In the genomic region with DNA sequence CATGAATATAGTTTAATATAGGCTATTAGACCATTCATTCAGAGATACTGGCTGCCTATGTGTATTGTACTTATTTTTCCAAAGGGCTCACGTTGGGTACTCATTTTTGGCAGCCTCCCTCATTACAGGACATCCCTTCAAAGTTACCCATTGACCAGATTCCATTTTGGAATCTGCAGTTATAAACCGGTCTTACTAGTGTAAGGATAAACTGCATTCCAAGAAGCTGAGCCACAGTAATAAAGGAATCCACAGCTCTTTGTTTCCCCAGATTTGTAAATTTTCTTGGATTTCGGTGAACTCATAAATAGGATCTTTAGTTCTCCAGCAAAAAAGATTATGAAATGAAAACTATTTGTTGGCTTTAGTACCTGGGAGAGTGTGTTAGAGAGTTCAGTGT, we compare ENCODE assay signal across 24 cellular contexts. TPM values are rescaled to one million over a fixed set of nuclear protein-coding genes. Genes with fewer than 3 reads are reported as not detected.
DNase-seq lines count a peak whose midpoint lies in the region; ATAC-seq, FAIRE-seq and TF ChIP-seq lines count a peak whose summit lies in the region.
"Had no signal": no experiment of that assay in that cellular context is flagged by ENCODE, and none has a peak within 500 bp of the region (broad histone marks: within the 10 kb centered on the region; RNA-seq: fewer than 3 reads in every experiment).

No MANE protein-coding gene starts in this region.

- peak in 1 of 2 experiments; percentile 62; a peak in 2 of 6 replicates for ATAC-seq in A549
- peak; percentile 87 for ATAC-seq in HCT116
- ATAC-seq in HG03571 (IDR thresholded peaks at IDR 0.05; ENCODE audit: unreplicated experiment) = no peak
- ATAC-seq: esophagus mucosa; left lobe of liver; stimulated activated effector memory CD8-positive, alpha-beta T cell treated with anti-CD3 and anti-CD28 coated beads, Interleukin-12 subunit alpha, Interleukin-12 subunit beta, amount 100 ng/mL, for 72 hours had no signal

- no peak for TF ChIP-seq EP300 in A549 (IDR thresholded peaks at IDR 0.05)

- H3K9me2 ChIP-seq in HCT116 (ENCODE audit: insufficient read depth) = no peaks in the 10 kb centered on the region
- H3K9me2 ChIP-seq: SK-N-SH had no signal

- intact Hi-C loops in HCT116 (cut with micrococcal nuclease) = no loop called here

- H3K27me3 ChIP-seq in HCT116 (ENCODE audit: insufficient read depth, low read length) (no peaks in the 10 kb centered on the region), kidney epithelial cell (ENCODE audit: control insufficient read depth, insufficient read depth, low read length) (no peaks in the 10 kb centered on the region)
- H3K27me3 ChIP-seq: transverse colon had no signal

- TF ChIP-seq POLR2A in A549 (IDR thresholded peaks at IDR 0.05; ENCODE audit: low read length) (no peak), HCT116 (IDR thresholded peaks at IDR 0.05; ENCODE audit: borderline replicate concordance, extremely low read depth, insufficient read depth, insufficient read length) (no peak)

- H3K9me3 ChIP-seq in A549 (no peaks in the 10 kb centered on the region), HCT116 (ENCODE audit: control insufficient read depth in 1 of 2, insufficient read depth in 1 of 2, low read depth in 1 of 2, low read length in 2 of 2) (no peaks in the 10 kb centered on the region)
- H3K9me3 ChIP-seq: SK-N-SH, transverse colon had no signal

- H3K4me1 ChIP-seq in A549 (peaks cover 13% of the 10 kb centered on the region), HCT116 (ENCODE audit: control insufficient read depth in 1 of 2, insufficient read depth in 2 of 2, low read length in 2 of 2) (peaks cover 18 to 21% of the 10 kb centered on the region in 2 experiments)
- H3K4me1 ChIP-seq: parathyroid adenoma, transverse colon had no signal

- 10% methylated on average over 3 of the region's 3 CpGs for WGBS in A549 (ENCODE audit: missing lambda C conversion rate)

- H4K20me1 ChIP-seq in HCT116 (ENCODE audit: insufficient read depth) = no peaks in the 10 kb centered on the region

- H3K27ac ChIP-seq in A549 (peak overlapping the region in 1 of 2 experiments; percentile 20; a peak in 2 of 6 replicates), HCT116 (ENCODE audit: low read depth, low read length) (peak overlapping the region; percentile 32; the same call in 1 of the 2 replicates)
- H3K27ac ChIP-seq: HL-60, parathyroid adenoma, transverse colon had no signal

- peak overlapping the region; percentile 0; the same call in 1 of the 2 replicates for H3K9ac ChIP-seq in HCT116 (ENCODE audit: low read length)
- H3K9ac ChIP-seq: parathyroid adenoma, SK-N-SH had no signal

- H3K79me2 ChIP-seq in HCT116 (ENCODE audit: insufficient read depth, low read length) = no peaks in the 10 kb centered on the region
- H3K79me2 ChIP-seq: parathyroid adenoma had no signal

- no peak for FAIRE-seq in A549 (lab: Jason Lieb, UNC)
- FAIRE-seq: A204.1, GM12878 had no signal

- H2AFZ ChIP-seq in HCT116 (ENCODE audit: low read depth, low read length, poor library complexity, severe bottlenecking) = peak overlapping the region; percentile 92
- H2AFZ ChIP-seq: parathyroid adenoma had no signal

- DNase-seq in A549 (ENCODE audit: low read depth in 1 of 2, low spot score in 1 of 2) = no peak
- DNase-seq in HCT116 (ENCODE audit: low read depth, low spot score) = peak; percentile 38
- DNase-seq in amniotic epithelial cell (ENCODE audit: low read depth) = peak; percentile 44
- peak; percentile 53 for DNase-seq in kidney epithelial cell (ENCODE audit: low read depth)
- no peak for DNase-seq in NCI-H524 (lab: John Stamatoyannopoulos, UW)
- DNase-seq in D341Med (ENCODE audit: low spot score) = no peak
- no peak for DNase-seq in HEK293T (ENCODE audit: extremely low spot score)
- DNase-seq: activated CD4-positive, alpha-beta T cell treated with anti-CD3 and anti-CD28 coated beads for 4 hours; activated CD8-positive, alpha-beta memory T cell treated with anti-CD3 and anti-CD28 coated beads, Interleukin-2, amount 50 U/mL, for 48 hours; activated naive CD4-positive, alpha-beta T cell; CD4-positive, alpha-beta T cell; Kasumi-1; NCI-H1436 treated with DMSO at 0.1 percent for 48 hours; NCI-H226; SK-N-SH; transverse colon had no signal

- no peak overlapping the region for H3K4me3 ChIP-seq in A549
- peak overlapping the region in 1 of 2 experiments; percentile 12; a peak in 2 of 4 replicates for H3K4me3 ChIP-seq in HCT116 (replicated peaks in 1 of 2; ENCODE audit: low read depth in 1 of 2, low read length in 2 of 2)
- no peak overlapping the region for H3K4me3 ChIP-seq in kidney epithelial cell (ENCODE audit: low read depth, low read length)
- H3K4me3 ChIP-seq: GM12878, transverse colon had no signal

- CTCF ChIA-PET in A549 (lab: Yijun Ruan, JAX) = interaction anchor here (0.6 to 4.5 kb wide), 5 partner anchors 11 to 781 kb away, joined by 3 to 34 read pairs (median 4); no protein-coding TSS in a partner anchor
- CTCF ChIA-PET in HCT116 (lab: Charles Lee) = interaction anchor here (2.7 kb wide), 1 partner anchor 11 kb away, joined by 36 read pairs; no protein-coding TSS in a partner anchor
- CTCF ChIA-PET in HEK293T (lab: Yijun Ruan, JAX) = interaction anchor here (0.7 to 1.8 kb wide), 2 partner anchors 10 to 83 kb away, joined by 8 to 10 read pairs; no protein-coding TSS in a partner anchor

- RAD21 ChIA-PET in HCT116 (lab: Charles Lee; ENCODE audit: low non-redundant PET in 1 of 2, low total read pairs in 2 of 2, uncharacterized antibody in 2 of 2, unreplicated experiment in 2 of 2) = interaction anchor here in 1 of 2 experiments (1.0 kb wide), 1 partner anchor 18 kb away, joined by 3 read pairs; no protein-coding TSS in a partner anchor

- no peaks in the 10 kb centered on the region for H3K36me3 ChIP-seq in HCT116 (ENCODE audit: control insufficient read depth in 1 of 2, insufficient read depth in 2 of 2, low read length in 2 of 2)
- no peaks in the 10 kb centered on the region for H3K36me3 ChIP-seq in kidney epithelial cell (ENCODE audit: control insufficient read depth, insufficient read depth, low read length)
- H3K36me3 ChIP-seq: transverse colon had no signal

- TF ChIP-seq RAD21 in A549 (conservative IDR thresholded peaks at IDR 0.05 in 1 of 2, IDR thresholded peaks at IDR 0.05 in 1 of 2) = no peak
- TF ChIP-seq RAD21 in HCT116 (IDR thresholded peaks at IDR 0.05; ENCODE audit: low read depth) = no peak

- POLR2A ChIA-PET in A549 (lab: Yijun Ruan, JAX) = interaction anchor here (0.6 kb wide), 1 partner anchor 800 kb away, joined by 3 read pairs; no protein-coding TSS in a partner anchor
- POLR2A ChIA-PET in HCT116 (lab: Charles Lee) = interaction anchor here (0.6 to 1.2 kb wide), 2 partner anchors 10 to 26 kb away, joined by 3 to 4 read pairs; no protein-coding TSS in a partner anchor
- POLR2A ChIA-PET in HEK293T (lab: Yijun Ruan, JAX) = no interaction called here

- no TSS peak for BruUV-seq in HCT116 (replicated peaks; lab: Mats Ljungman, UMichigan)

- peak overlapping the region; percentile 47 for H3K4me2 ChIP-seq in A549
- H3K4me2 ChIP-seq in HCT116 (ENCODE audit: low read length) = peak overlapping the region; percentile 58
- H3K4me2 ChIP-seq: SK-N-SH had no signal

- TF ChIP-seq CTCF in A549 (IDR thresholded peaks at IDR 0.05) (no peak), HCT116 (IDR thresholded peaks at IDR 0.05 in 2 of 3, conservative IDR thresholded peaks at IDR 0.05 in 1 of 3; ENCODE audit: borderline replicate concordance in 1 of 3, insufficient read depth in 1 of 3, low read depth in 2 of 3, low read length in 2 of 3) (no peak), kidney epithelial cell (IDR thresholded peaks at IDR 0.05; ENCODE audit: insufficient read depth, low read length, poor library complexity, severe bottlenecking) (no peak)

TF ChIP-seq in A549, 52 proteins besides CTCF, POLR2A, EP300 and RAD21:
- no peak for TF ChIP-seq FOXS1 (CRISPR knock-in tag; IDR thresholded peaks at IDR 0.05)
- TF ChIP-seq JUNB (IDR thresholded peaks at IDR 0.05) = no peak

TF ChIP-seq in HCT116, 20 proteins besides CTCF, POLR2A, EP300 and RAD21 (continues in another document):
- TF ChIP-seq EZH2phosphoT487 (IDR thresholded peaks at IDR 0.05; ENCODE audit: borderline replicate concordance) = no peak
- TF ChIP-seq FOSL1 (IDR thresholded peaks at IDR 0.05; ENCODE audit: low read depth) = peak; percentile 66
- no peak for TF ChIP-seq ZFX (IDR thresholded peaks at IDR 0.05)
- 0 out of 2 replicates have a peak, but pooled peaks have one; percentile 24 for TF ChIP-seq CEBPB (IDR thresholded peaks at IDR 0.05; ENCODE audit: low read depth)
- TF ChIP-seq SP1 (IDR thresholded peaks at IDR 0.05; ENCODE audit: low read depth) = peak; percentile 61; the same call in 1 of the 2 replicates
- TF ChIP-seq SIN3A (IDR thresholded peaks at IDR 0.05; ENCODE audit: low read depth) = peak; percentile 46; the same call in 1 of the 2 replicates
- TF ChIP-seq MAX (IDR thresholded peaks at IDR 0.05) = peak; percentile 45; the same call in 1 of the 2 replicates

TF ChIP-seq in HEK293T, 16 proteins besides CTCF, POLR2A, EP300 and RAD21:
- TF ChIP-seq FOXA1 (IDR thresholded peaks at IDR 0.05) = no peak
- no peak for TF ChIP-seq HDGF (IDR thresholded peaks at IDR 0.05; ENCODE audit: borderline replicate concordance)
- no peak for TF ChIP-seq ZNF384 (IDR thresholded peaks at IDR 0.05)

RNA-seq across cellular contexts. Expression of gene CFL2, which starts 18.9 kb away (rescaled TPM):
- 144 and 167 TPM in 2 replicates for polyA plus RNA-seq in A549 (2011; rRNA removed)
- polyA plus RNA-seq in A549 (2012; cell fraction: cytosol; rRNA removed) = 29.1 and 30.7 TPM in 2 replicates
- polyA plus RNA-seq in A549 (2012; cell fraction: nucleus; rRNA removed) = 7.2 and 13.0 TPM in 2 replicates
- 105 to 116 TPM (median 105 TPM) in 3 replicates for polyA plus RNA-seq in A549 (2017; fragmentation: RNase III; extraction: RNeasy Plus Mini Kit Qiagen cat#74134 plus additional on column Dnase treatment)
- polyA minus RNA-seq in A549 (2011; rRNA and poly(A)+ RNA removed) = 33.0 and 37.8 TPM in 2 replicates
- total RNA-seq in HCT116 (2021; ENCODE audit: unreplicated experiment) = 55.2 TPM
- polyA plus RNA-seq in HCT116 (2012) = 12.8 and 20.3 TPM in 2 replicates
- 32.4 and 34.0 TPM in 2 replicates for total RNA-seq in kidney epithelial cell

Comparison
In these comparisons a context has a peak if more than half of its experiments do, and no peak if none do; other contexts are left out.
1. DNase-seq: peak in HCT116 (single experiment), amniotic epithelial cell (single experiment) and kidney epithelial cell (single experiment); none in A549 (0 of 2), NCI-H524 (0 of 2), D341Med (single experiment) and HEK293T (single experiment).
2. Of the 6 proteins assayed by ChIP-seq in both A549 and HCT116: peak only in A549: none; only in HCT116: CEBPB and MAX; in both: none; in neither: 4.